Comparison of ENCODE assay signal across 26 cellular contexts in the genomic region with DNA sequence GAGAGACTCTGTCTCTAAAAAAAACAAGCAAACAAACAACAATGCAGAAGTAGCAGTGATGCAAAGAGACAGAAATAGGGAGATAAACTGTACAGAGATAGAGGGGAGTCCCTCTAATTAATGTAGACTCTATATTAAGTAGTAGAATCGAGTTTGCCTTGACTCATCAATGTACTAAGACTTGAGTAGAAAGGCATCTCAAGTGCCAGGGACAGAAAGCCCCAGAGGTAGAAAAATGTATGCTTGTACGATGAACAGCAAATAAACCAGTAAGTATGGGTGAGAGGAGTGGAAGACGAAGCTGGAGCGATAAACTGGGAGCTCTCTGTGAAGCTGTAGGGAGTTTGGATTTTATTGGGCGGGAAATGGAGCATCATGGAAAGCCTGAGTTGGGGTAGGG.
"Had no signal": no experiment of that assay in that cellular context is flagged by ENCODE, and none has a peak within 500 bp of the region (broad histone marks: within the 10 kb centered on the region; RNA-seq: fewer than 3 reads in every experiment).

No MANE protein-coding gene starts in this region.

- H3K27me3 ChIP-seq: colonic mucosa, dorsolateral prefrontal cortex, esophagus muscularis mucosa, esophagus squamous epithelium, gastrocnemius medialis, gastroesophageal sphincter, heart left ventricle, heart right ventricle had no signal

- H3K9me3 ChIP-seq: colonic mucosa, esophagus muscularis mucosa, esophagus squamous epithelium, gastrocnemius medialis, gastroesophageal sphincter, heart left ventricle, heart right ventricle had no signal

- H3K4me1 ChIP-seq: colonic mucosa, heart left ventricle, heart right ventricle had no signal

- ATAC-seq: effector memory CD8-positive, alpha-beta T cell; esophagus mucosa; gastrocnemius medialis; gastroesophageal sphincter; heart left ventricle; heart right ventricle had no signal

- DNase-seq: colonic mucosa; cortex of kidney; dermis blood vessel endothelial cell; dorsolateral prefrontal cortex; effector CD4-positive, alpha-beta T cell; effector CD8-positive, alpha-beta T cell; effector memory CD4-positive, alpha-beta T cell; effector memory CD8-positive, alpha-beta T cell; endodermal cell; erythroblast; esophagus squamous epithelium; foreskin fibroblast; foreskin melanocyte; gastrocnemius medialis; glutamatergic neuron; heart left ventricle; heart right ventricle had no signal

- H3K4me3 ChIP-seq: colonic mucosa, coronary artery, dorsolateral prefrontal cortex, esophagus muscularis mucosa, esophagus squamous epithelium, gastrocnemius medialis, gastroesophageal sphincter, heart left ventricle, heart right ventricle had no signal

- FAIRE-seq: colon, endometrium, endothelial cell of umbilical vein, frontal cortex had no signal

- H3K27ac ChIP-seq: colonic mucosa, coronary artery, dorsolateral prefrontal cortex, epithelial cell of prostate, esophagus muscularis mucosa, esophagus squamous epithelium, gastrocnemius medialis, gastroesophageal sphincter, heart left ventricle, heart right ventricle had no signal

- H3K36me3 ChIP-seq: colonic mucosa, gastrocnemius medialis had no signal
